ENCODE assay signal across 27 cellular contexts in genomic region chr18:61658431-61658830, GRCh38.
"Had no signal": no experiment of that assay in that cellular context is flagged by ENCODE, and none has a peak within 500 bp of the region (broad histone marks: within the 10 kb centered on the region; RNA-seq: fewer than 3 reads in every experiment).

No MANE protein-coding gene starts in this region.

- H3K27ac ChIP-seq: coronary artery, dorsolateral prefrontal cortex, epithelial cell of prostate, esophagus squamous epithelium, gastrocnemius medialis, heart left ventricle, hepatocyte, lower lobe of right lung had no signal

- H3K27me3 ChIP-seq: esophagus squamous epithelium, gastrocnemius medialis, heart left ventricle, hepatocyte had no signal

- H3K79me2 ChIP-seq: hepatocyte had no signal

- H3K36me3 ChIP-seq: esophagus squamous epithelium, gastrocnemius medialis, heart left ventricle, lower lobe of right lung had no signal

- H3K4me1 ChIP-seq: gastrocnemius medialis, lower lobe of right lung had no signal

- H3K4me3 ChIP-seq: coronary artery, dorsolateral prefrontal cortex, esophagus squamous epithelium, gastrocnemius medialis, heart left ventricle, hepatocyte, lower lobe of right lung, mucosa of descending colon had no signal

- H3K9me3 ChIP-seq: esophagus squamous epithelium, gastrocnemius medialis, heart left ventricle, lower lobe of right lung, mucosa of descending colon had no signal

- H2AFZ ChIP-seq: hepatocyte had no signal

- H3K36me3 Mint-ChIP-seq: immature natural killer cell had no signal

- ATAC-seq: esophagus mucosa; gastrocnemius medialis; heart left ventricle; left colon; left lobe of liver; left ventricle myocardium superior; lower lobe of right lung; mucosa of descending colon; naive thymus-derived CD4-positive, alpha-beta T cell had no signal

- H3K4me3 Mint-ChIP-seq: immature natural killer cell; mesothelial cell of epicardium; naive thymus-derived CD4-positive, alpha-beta T cell had no signal

- H3K4me1 Mint-ChIP-seq: immature natural killer cell; mesothelial cell of epicardium; naive thymus-derived CD4-positive, alpha-beta T cell had no signal

- DNase-seq: dermis blood vessel endothelial cell; dorsolateral prefrontal cortex; effector CD4-positive, alpha-beta T cell; effector memory CD4-positive, alpha-beta T cell; erythroblast; esophagus squamous epithelium; foreskin fibroblast; foreskin melanocyte; gastrocnemius medialis; heart left ventricle; hypothalamus; immature natural killer cell; islet precursor cell; kidney; kidney glomerular epithelial cell; left colon; left ventricle myocardium superior; lower lobe of right lung; mesenchymal stem cell; mucosa of descending colon; naive thymus-derived CD4-positive, alpha-beta T cell had no signal

- H3K27ac Mint-ChIP-seq: immature natural killer cell; mesothelial cell of epicardium; naive thymus-derived CD4-positive, alpha-beta T cell had no signal

- H3K4me2 ChIP-seq: hepatocyte had no signal
